Comparison of ENCODE assay signal across 2 cellular contexts in the genomic region with DNA sequence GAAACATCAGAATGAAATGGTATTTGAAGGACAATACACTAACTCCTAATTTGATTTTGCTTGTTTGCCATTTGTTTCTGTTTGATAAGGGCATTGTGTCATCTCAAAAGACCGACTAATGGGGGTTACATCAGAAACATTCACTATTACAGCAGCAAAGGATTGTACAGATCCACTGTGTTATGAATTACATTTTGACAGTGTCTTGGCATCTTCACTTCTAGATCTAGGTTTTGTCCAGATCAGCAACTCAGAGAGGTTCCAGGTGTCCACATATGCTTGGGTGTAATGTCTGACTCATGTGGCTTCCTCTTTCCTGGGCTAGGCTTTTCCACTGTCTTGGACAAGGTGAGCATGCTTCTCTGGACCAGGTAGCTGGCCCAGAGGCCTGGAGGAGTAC.
TF ChIP-seq lines count a peak whose summit lies in the region.

No MANE protein-coding gene starts in this region.

TF ChIP-seq in GM23338, 12 proteins besides CTCF, POLR2A, EP300 and RAD21:
- TF ChIP-seq, protein P1, sequence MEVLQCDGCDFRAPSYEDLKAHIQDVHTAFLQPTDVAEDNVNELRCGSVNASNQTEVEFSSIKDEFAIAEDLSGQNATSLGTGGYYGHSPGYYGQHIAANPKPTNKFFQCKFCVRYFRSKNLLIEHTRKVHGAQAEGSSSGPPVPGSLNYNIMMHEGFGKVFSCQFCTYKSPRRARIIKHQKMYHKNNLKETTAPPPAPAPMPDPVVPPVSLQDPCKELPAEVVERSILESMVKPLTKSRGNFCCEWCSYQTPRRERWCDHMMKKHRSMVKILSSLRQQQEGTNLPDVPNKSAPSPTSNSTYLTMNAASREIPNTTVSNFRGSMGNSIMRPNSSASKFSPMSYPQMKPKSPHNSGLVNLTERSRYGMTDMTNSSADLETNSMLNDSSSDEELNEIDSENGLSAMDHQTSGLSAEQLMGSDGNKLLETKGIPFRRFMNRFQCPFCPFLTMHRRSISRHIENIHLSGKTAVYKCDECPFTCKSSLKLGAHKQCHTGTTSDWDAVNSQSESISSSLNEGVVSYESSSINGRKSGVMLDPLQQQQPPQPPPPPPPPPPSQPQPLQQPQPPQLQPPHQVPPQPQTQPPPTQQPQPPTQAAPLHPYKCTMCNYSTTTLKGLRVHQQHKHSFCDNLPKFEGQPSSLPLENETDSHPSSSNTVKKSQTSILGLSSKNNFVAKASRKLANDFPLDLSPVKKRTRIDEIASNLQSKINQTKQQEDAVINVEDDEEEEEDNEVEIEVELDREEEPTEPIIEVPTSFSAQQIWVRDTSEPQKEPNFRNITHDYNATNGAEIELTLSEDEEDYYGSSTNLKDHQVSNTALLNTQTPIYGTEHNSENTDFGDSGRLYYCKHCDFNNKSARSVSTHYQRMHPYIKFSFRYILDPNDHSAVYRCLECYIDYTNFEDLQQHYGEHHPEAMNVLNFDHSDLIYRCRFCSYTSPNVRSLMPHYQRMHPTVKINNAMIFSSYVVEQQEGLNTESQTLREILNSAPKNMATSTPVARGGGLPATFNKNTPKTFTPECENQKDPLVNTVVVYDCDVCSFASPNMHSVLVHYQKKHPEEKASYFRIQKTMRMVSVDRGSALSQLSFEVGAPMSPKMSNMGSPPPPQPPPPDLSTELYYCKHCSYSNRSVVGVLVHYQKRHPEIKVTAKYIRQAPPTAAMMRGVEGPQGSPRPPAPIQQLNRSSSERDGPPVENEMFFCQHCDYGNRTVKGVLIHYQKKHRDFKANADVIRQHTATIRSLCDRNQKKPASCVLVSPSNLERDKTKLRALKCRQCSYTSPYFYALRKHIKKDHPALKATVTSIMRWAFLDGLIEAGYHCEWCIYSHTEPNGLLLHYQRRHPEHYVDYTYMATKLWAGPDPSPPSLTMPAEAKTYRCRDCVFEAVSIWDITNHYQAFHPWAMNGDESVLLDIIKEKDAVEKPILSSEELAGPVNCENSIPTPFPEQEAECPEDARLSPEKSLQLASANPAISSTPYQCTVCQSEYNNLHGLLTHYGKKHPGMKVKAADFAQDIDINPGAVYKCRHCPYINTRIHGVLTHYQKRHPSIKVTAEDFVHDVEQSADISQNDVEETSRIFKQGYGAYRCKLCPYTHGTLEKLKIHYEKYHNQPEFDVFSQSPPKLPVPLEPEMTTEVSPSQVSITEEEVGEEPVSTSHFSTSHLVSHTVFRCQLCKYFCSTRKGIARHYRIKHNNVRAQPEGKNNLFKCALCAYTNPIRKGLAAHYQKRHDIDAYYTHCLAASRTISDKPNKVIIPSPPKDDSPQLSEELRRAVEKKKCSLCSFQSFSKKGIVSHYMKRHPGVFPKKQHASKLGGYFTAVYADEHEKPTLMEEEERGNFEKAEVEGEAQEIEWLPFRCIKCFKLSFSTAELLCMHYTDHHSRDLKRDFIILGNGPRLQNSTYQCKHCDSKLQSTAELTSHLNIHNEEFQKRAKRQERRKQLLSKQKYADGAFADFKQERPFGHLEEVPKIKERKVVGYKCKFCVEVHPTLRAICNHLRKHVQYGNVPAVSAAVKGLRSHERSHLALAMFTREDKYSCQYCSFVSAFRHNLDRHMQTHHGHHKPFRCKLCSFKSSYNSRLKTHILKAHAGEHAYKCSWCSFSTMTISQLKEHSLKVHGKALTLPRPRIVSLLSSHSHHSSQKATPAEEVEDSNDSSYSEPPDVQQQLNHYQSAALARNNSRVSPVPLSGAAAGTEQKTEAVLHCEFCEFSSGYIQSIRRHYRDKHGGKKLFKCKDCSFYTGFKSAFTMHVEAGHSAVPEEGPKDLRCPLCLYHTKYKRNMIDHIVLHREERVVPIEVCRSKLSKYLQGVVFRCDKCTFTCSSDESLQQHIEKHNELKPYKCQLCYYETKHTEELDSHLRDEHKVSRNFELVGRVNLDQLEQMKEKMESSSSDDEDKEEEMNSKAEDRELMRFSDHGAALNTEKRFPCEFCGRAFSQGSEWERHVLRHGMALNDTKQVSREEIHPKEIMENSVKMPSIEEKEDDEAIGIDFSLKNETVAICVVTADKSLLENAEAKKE (CRISPR knock-in tag; IDR thresholded peaks at IDR 0.05): no peak
- no peak for TF ChIP-seq ZNF331 (CRISPR knock-in tag; IDR thresholded peaks at IDR 0.05; ENCODE audit: low read depth)

TF ChIP-seq in HEK293T, 16 proteins besides CTCF, POLR2A, EP300 and RAD21:
- TF ChIP-seq, protein P2, sequence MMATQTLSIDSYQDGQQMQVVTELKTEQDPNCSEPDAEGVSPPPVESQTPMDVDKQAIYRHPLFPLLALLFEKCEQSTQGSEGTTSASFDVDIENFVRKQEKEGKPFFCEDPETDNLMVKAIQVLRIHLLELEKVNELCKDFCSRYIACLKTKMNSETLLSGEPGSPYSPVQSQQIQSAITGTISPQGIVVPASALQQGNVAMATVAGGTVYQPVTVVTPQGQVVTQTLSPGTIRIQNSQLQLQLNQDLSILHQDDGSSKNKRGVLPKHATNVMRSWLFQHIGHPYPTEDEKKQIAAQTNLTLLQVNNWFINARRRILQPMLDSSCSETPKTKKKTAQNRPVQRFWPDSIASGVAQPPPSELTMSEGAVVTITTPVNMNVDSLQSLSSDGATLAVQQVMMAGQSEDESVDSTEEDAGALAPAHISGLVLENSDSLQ (IDR thresholded peaks at IDR 0.05): no peak
- TF ChIP-seq SP1 (IDR thresholded peaks at IDR 0.05) (no peak), TARDBP (IDR thresholded peaks at IDR 0.05) (no peak), BHLHE40 (IDR thresholded peaks at IDR 0.05; ENCODE audit: borderline replicate concordance) (no peak), HDGF (IDR thresholded peaks at IDR 0.05; ENCODE audit: borderline replicate concordance) (no peak), ZNF384 (IDR thresholded peaks at IDR 0.05) (no peak), ARNT (IDR thresholded peaks at IDR 0.05) (no peak), FOXK2 (IDR thresholded peaks at IDR 0.05) (no peak), NFRKB (IDR thresholded peaks at IDR 0.05) (no peak), CTBP1 (IDR thresholded peaks at IDR 0.05; ENCODE audit: borderline replicate concordance) (no peak), LEF1 (IDR thresholded peaks at IDR 0.05; ENCODE audit: borderline replicate concordance) (no peak), SUZ12 (IDR thresholded peaks at IDR 0.05) (no peak), FOXM1 (IDR thresholded peaks at IDR 0.05; ENCODE audit: borderline replicate concordance) (no peak), FOXA1 (IDR thresholded peaks at IDR 0.05) (no peak), L3MBTL2 (conservative IDR thresholded peaks at IDR 0.05) (no peak), ELF4 (IDR thresholded peaks at IDR 0.05) (no peak)
